ENCODE assay signal across 8 cellular contexts in the genomic region with DNA sequence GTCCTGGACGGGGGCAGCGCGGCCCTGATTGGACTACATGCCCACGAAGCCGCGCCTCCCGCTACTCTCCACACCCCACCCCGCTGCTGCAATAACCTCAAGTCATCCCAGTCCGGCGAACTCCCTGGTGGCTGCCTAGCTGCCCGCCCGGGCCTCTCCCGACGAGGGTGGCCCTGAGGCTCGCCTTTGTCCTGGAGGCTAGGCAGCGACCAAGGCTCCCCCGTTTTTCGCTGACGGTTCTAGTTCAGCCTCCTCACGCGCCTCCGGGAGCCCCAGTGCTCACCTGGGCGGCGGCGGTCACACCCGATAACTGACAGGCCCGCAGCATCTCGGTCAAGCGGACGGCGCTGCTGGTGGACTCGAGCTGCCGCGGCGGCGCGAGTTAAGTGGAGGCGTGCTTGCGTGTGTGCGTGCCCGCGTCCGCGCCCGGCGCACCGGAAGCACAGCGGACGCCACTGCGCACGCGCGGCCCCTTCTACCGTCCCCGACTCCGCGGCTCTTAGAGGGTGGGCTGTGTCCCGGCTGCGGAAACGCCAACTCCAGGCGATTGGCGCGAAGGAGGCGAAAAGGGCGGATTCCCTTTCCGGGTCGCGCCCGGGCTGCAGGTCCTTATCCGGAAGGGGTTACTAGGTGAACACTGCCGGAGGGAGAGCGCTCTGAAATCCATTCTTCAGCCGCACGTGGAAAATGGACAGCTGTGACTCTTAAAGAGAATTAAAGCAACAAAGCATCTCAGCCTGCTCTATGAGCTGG. TPM values are rescaled to one million over a fixed set of nuclear protein-coding genes. Genes with fewer than 3 reads are reported as not detected.
DNase-seq lines count a peak whose midpoint lies in the region; ATAC-seq and TF ChIP-seq lines count a peak whose summit lies in the region.

A gene (minus strand): TSS at position 408 of the 753 bp plus-strand sequence. CDS start 80 bp downstream, at position 328.

- H2AFZ ChIP-seq in SU-DHL-6 (ENCODE audit: low read depth, low read length, severe bottlenecking), result peak within 1 kb of the TSS; percentile 59
- peak within 1 kb of the TSS; percentile 96 for H2AFZ ChIP-seq in parathyroid adenoma

- H4K20me1 ChIP-seq in SU-DHL-6 (ENCODE audit: low read depth, low read length), result no peaks in the 10 kb centered on the region; the same call in 1 of the 2 replicates

- TF ChIP-seq CTCF in GM10266 (IDR thresholded peaks at IDR 0.05; ENCODE audit: control insufficient read depth, insufficient read depth, low read depth, missing control alignments) (no peak), SU-DHL-6 (IDR thresholded peaks at IDR 0.05; ENCODE audit: insufficient read depth, low read length, poor library complexity, severe bottlenecking) (no peak), parathyroid adenoma (IDR thresholded peaks at IDR 0.05) (no peak), tibial nerve (IDR thresholded peaks at IDR 0.05) (peak in 1 of 5 experiments; percentile 27)

- H3K9ac ChIP-seq in SU-DHL-6 (ENCODE audit: low read length) (peak within 1 kb of the TSS; percentile 96), parathyroid adenoma (peak within 1 kb of the TSS; percentile 94)

- H3K4me3 ChIP-seq in SU-DHL-6 (ENCODE audit: insufficient read depth, low read length, poor library complexity, severe bottlenecking) (peak within 1 kb of the TSS; percentile 97), parathyroid adenoma (ENCODE audit: low read depth, low read length) (peak within 1 kb of the TSS; percentile 98), tibial nerve (peak within 1 kb of the TSS; percentile 87 to 99 (median 99))

- H3K4me2 ChIP-seq in SU-DHL-6 (ENCODE audit: low read depth, low read length, poor library complexity, severe bottlenecking) (peak within 1 kb of the TSS; percentile 79), parathyroid adenoma (ENCODE audit: low read length) (peak within 1 kb of the TSS; percentile 97)

- no peaks in the 10 kb centered on the region for H3K27me3 ChIP-seq in SU-DHL-6 (ENCODE audit: low read length)
- no peaks in the 10 kb centered on the region for H3K27me3 ChIP-seq in parathyroid adenoma (ENCODE audit: control insufficient read depth, insufficient read depth, low read length)
- H3K27me3 ChIP-seq in tibial nerve, result no peaks in the 10 kb centered on the region

- peak; percentile 73 to 95 for TF ChIP-seq EP300 in tibial nerve (IDR thresholded peaks at IDR 0.05)

- H3K9me3 ChIP-seq in SU-DHL-6 (ENCODE audit: insufficient read depth, low read length) (no peaks in the 10 kb centered on the region), parathyroid adenoma (ENCODE audit: control insufficient read depth, low read length) (no peaks in the 10 kb centered on the region), tibial nerve (no peaks in the 10 kb centered on the region)

- H3K4me1 ChIP-seq in parathyroid adenoma (peaks cover 15% of the 10 kb centered on the region), tibial nerve (peaks cover 0 to 57% (median 18%) of the 10 kb centered on the region in 4 donors)

- H3K9me2 ChIP-seq in SU-DHL-6 (replicated peaks; ENCODE audit: insufficient read depth, low read length), result no peaks in the 10 kb centered on the region

- ATAC-seq in HG02642 (IDR thresholded peaks at IDR 0.05; ENCODE audit: poor library complexity, unreplicated experiment), result peak; percentile 91
- peak; percentile 93 for ATAC-seq in Right ventricle myocardium superior (ENCODE audit: poor library complexity)

- intact Hi-C loops in Right ventricle myocardium superior (cut with DNase I), result no loop called here

- 0 out of 2 replicates have a peak, but pooled peaks cover 4% of the 10 kb centered on the region for H3K36me3 ChIP-seq in SU-DHL-6 (ENCODE audit: low read length)
- H3K36me3 ChIP-seq in parathyroid adenoma (ENCODE audit: control insufficient read depth, insufficient read depth, low read length), result no peaks in the 10 kb centered on the region
- no peaks in the 10 kb centered on the region for H3K36me3 ChIP-seq in tibial nerve

- peaks cover 61% of the 10 kb centered on the region for H3K79me2 ChIP-seq in SU-DHL-6 (ENCODE audit: insufficient read depth, low read length)
- peaks cover 30% of the 10 kb centered on the region for H3K79me2 ChIP-seq in parathyroid adenoma

- TF ChIP-seq POLR2A in tibial nerve (IDR thresholded peaks at IDR 0.05), result peak; percentile 67 to 77

- H3F3A ChIP-seq in SU-DHL-6 (ENCODE audit: insufficient read depth), result peaks cover 24% of the 10 kb centered on the region

- H3K27ac ChIP-seq in SU-DHL-6 (ENCODE audit: low read depth, low read length) (peak within 1 kb of the TSS; percentile 94), parathyroid adenoma (peak within 1 kb of the TSS; percentile 100), tibial nerve (peak within 1 kb of the TSS; percentile 98 to 100 (median 100))

- 0% methylated on average over 11 to 39 of the region's 74 CpGs for WGBS in tibial nerve, 2 donors

- DNase-seq in GM10266 (ENCODE audit: extremely low spot score), result peak; percentile 87
- DNase-seq in NCI-H1105 treated with DMSO at 0.1 percent for 48 hours (lab: John Stamatoyannopoulos, UW), result peak; percentile 94
- peak; percentile 83 for DNase-seq in activated naive CD8-positive, alpha-beta T cell treated with anti-CD3 and anti-CD28 coated beads, Interleukin-2, amount 50 U/mL, for 16 hours (ENCODE audit: low read depth, low spot score)
- peak; percentile 98 for DNase-seq in Right ventricle myocardium superior
- peak; percentile 92 to 93 for DNase-seq in tibial nerve (ENCODE audit: low spot score in 2 of 2)

RNA-seq across cellular contexts. Expression of the gene that starts here (rescaled TPM):
- total RNA-seq in Right ventricle myocardium superior (301 TPM), tibial nerve (10 to 100 TPM; 42.6 to 54.3 (median 46.6) TPM)

Comparison
In these comparisons a context has a peak if more than half of its experiments do, and no peak if none do; other contexts are left out.
1. Peak in every context shown above with its lines: DNase-seq, ATAC-seq, H3K4me3 ChIP-seq and H3K27ac ChIP-seq.